In the genomic region with DNA sequence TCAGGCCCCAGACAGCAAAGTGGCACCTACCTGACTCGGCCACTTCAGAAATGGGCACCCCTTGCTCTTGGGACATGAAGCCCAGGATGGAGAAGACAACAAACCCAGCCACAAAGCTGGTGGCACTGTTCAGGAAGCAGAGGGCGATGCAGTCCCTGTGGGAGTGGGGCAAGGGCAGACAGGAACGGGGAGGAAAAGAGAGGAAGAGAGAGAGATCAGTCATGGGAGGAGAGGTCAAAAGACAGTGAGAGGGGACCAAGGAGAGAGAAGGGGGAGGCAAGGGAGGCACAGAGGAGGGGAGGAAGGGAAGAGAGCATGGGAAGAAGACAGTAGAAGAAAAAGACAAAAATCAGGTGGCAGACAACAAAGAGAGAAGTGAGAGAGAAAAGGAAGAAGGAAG, we compare ENCODE assay signal across 17 cellular contexts. TPM values are rescaled to one million over a fixed set of nuclear protein-coding genes. Genes with fewer than 3 reads are reported as not detected.
DNase-seq lines count a peak whose midpoint lies in the region; ATAC-seq and TF ChIP-seq lines count a peak whose summit lies in the region.
"Had no signal": no experiment of that assay in that cellular context is flagged by ENCODE, and none has a peak within 500 bp of the region (broad histone marks: within the 10 kb centered on the region; RNA-seq: fewer than 3 reads in every experiment).

No MANE protein-coding gene starts in this region.

- ATAC-seq in Right ventricle myocardium inferior, result no peak
- no peak for ATAC-seq in left cardiac atrium

- H3K4me3 ChIP-seq in spleen, result no peak overlapping the region
- H3K4me3 ChIP-seq: GM23248, HAP-1 had no signal

- H3K9me3 ChIP-seq in spleen, result no peaks in the 10 kb centered on the region
- H3K9me3 ChIP-seq: HAP-1 had no signal

- TF ChIP-seq CTCF in spleen (IDR thresholded peaks at IDR 0.05 in 8 of 11, conservative IDR thresholded peaks at IDR 0.05 in 3 of 11), result no peak

- peak overlapping the region; percentile 67 for H3K27ac ChIP-seq in caudate nucleus (ENCODE audit: low read depth, low read length)
- no peak overlapping the region for H3K27ac ChIP-seq in spleen
- H3K27ac ChIP-seq: GM23248 had no signal

- H3K4me1 ChIP-seq in spleen, result no peaks in the 10 kb centered on the region
- H3K4me1 ChIP-seq: HAP-1 had no signal

- H3K36me3 ChIP-seq in spleen, result no peaks in the 10 kb centered on the region
- H3K36me3 ChIP-seq: HAP-1 had no signal

- intact Hi-C loops in Right ventricle myocardium inferior (cut with DNase I) (no loop called here), left cardiac atrium (cut with DNase I) (no loop called here), spleen (cut with DNase I; ENCODE audit: low total_unique reads) (no loop called here)

- WGBS in spleen, 5 donors, result 73 to 86% (median 80%) methylated on average over 3 of the region's 3 CpGs

- no peak for TF ChIP-seq POLR2A in spleen (IDR thresholded peaks at IDR 0.05)

- DNase-seq in Right ventricle myocardium inferior (ENCODE audit: missing footprints) (peak; percentile 17), left cardiac atrium (no peak), caudate nucleus (lab: John Stamatoyannopoulos, UW) (no peak), spleen (peak; percentile 25), iPS-NIHi7 (ENCODE audit: extremely low spot score) (no peak), NCI-H1417 (lab: John Stamatoyannopoulos, UW) (no peak)
- no peak for DNase-seq in stimulated activated CD4-positive, alpha-beta T cell treated with anti-CD3 and anti-CD28 coated beads, Interleukin-12 subunit alpha, Interleukin-12 subunit beta, amount 100 ng/mL, for 4 hours
- DNase-seq: 8988T; C1 segment of cervical spinal cord; CD4-positive, CD25-positive, alpha-beta regulatory T cell; CD8-positive, alpha-beta memory T cell; COR-L47; DMS 273 treated with DMSO at 0.1 percent for 48 hours; GM23248; IMR-90 had no signal

- H3K27me3 ChIP-seq in spleen (replicated peaks in 1 of 7), result peaks cover 0 to 75% (median 0%) of the 10 kb centered on the region in 7 donors

RNA-seq across cellular contexts. Expression of gene SLC6A12, which starts 16.6 kb away (rescaled TPM):
- 0.68 TPM for total RNA-seq in Right ventricle myocardium inferior
- total RNA-seq in left cardiac atrium, result under 1 TPM; 0.41 to 0.65 TPM
- 1 to 10 TPM in 6 of 7 donors, under 1 TPM in 1; 0.91 to 3.1 (median 2.7) TPM for total RNA-seq in spleen
- polyA plus RNA-seq in spleen, result 1 to 10 TPM in 1 of 3 donors, under 1 TPM in 2; 0.35 to 1.2 (median 0.50) TPM
- total RNA-seq: A673; CD4-positive, CD25-positive, alpha-beta regulatory T cell; GM23248; IMR-90 had no signal
- polyA plus RNA-seq: CD4-positive, CD25-positive, alpha-beta regulatory T cell; CD8-positive, alpha-beta memory T cell; GM23248; IMR-90 had no signal

Comparison
In these comparisons a context has a peak if more than half of its experiments do, and no peak if none do; other contexts are left out.
1. DNase-seq: peak in Right ventricle myocardium inferior (single experiment) and spleen (single experiment); none in left cardiac atrium (single experiment), caudate nucleus (0 of 61), iPS-NIHi7 (single experiment), NCI-H1417 (0 of 3) and stimulated activated CD4-positive, alpha-beta T cell treated with anti-CD3 and anti-CD28 coated beads, Interleukin-12 subunit alpha, Interleukin-12 subunit beta, amount 100 ng/mL, for 4 hours (single experiment).